In the genomic region with DNA sequence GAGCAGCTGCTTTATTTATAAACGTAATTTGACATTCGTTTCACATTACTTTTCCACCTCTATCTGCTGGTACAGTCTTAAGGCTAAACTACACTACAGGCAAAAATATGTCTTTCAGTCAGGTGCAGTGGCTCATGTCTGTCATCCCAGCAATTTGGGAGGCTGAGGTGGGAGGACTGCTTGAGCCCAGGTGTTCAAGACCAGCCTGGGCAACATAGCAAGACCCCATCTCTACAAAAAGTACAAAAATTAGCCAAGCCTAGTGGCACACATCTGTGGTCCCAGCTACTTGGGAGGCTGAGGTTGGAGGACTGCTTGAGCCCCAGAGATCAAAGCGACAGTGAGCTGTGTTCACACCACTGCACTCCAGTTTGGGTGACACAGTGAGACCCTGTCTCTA, we compare ENCODE assay signal across 5 cellular contexts. TPM values are rescaled to one million over a fixed set of nuclear protein-coding genes. Genes with fewer than 3 reads are reported as not detected.
DNase-seq lines count a peak whose midpoint lies in the region; ATAC-seq, FAIRE-seq and TF ChIP-seq lines count a peak whose summit lies in the region.
"Not testable (repeated sequence)": the region's sequence is repeated elsewhere in the genome, so short reads cannot be mapped to it uniquely, and the experiment has no call there.

No MANE protein-coding gene starts in this region.

- not testable (repeated sequence) for H4K20me1 ChIP-seq in K562 (replicated peaks; ENCODE audit: control insufficient read depth, insufficient read depth, low read length)

- CTCF ChIA-PET in HEK293 (lab: Yijun Ruan, JAX); K562 (lab: Yijun Ruan, JAX; ENCODE audit: low intra/inter-chr PET ratio): not testable (repeated sequence)

- H3K4me2 ChIP-seq in K562 (ENCODE audit: insufficient read depth, low read length), result not testable (repeated sequence)

- not testable (repeated sequence) for H3K9ac ChIP-seq in K562 (ENCODE audit: insufficient read depth in 1 of 2, low read depth in 2 of 2, low read length in 2 of 2)

- H3K79me2 ChIP-seq in K562 (ENCODE audit: control insufficient read depth, insufficient read depth, low read length), result not testable (repeated sequence)

- WGBS in K562 (ENCODE audit: insufficient coverage, low coverage, missing lambda C conversion rate), result 92% methylated on average over 3 of the region's 3 CpGs
- WGBS in spleen, 5 donors, result 91 to 95% (median 92%) methylated on average over 3 of the region's 3 CpGs

- H3K9me3 Mint-ChIP-seq in activated T-cell treated with anti-CD3 and anti-CD28 coated beads, Interleukin-2, amount 50 U/mL, for 24 hours, result not testable (repeated sequence)

- TF ChIP-seq POLR2A in K562 (conservative IDR thresholded peaks at IDR 0.05); spleen (IDR thresholded peaks at IDR 0.05): not testable (repeated sequence)

- ATAC-seq in K562, result not testable (repeated sequence)

- not testable (repeated sequence) for H3K4me3 ChIP-seq in HEK293 (ENCODE audit: low read depth, low read length); K562; spleen

- not testable (repeated sequence) for H3K4me3 Mint-ChIP-seq in activated T-cell treated with anti-CD3 and anti-CD28 coated beads, Interleukin-2, amount 50 U/mL, for 24 hours

- H3K9me1 ChIP-seq in K562 (ENCODE audit: control insufficient read depth, insufficient read depth, low read length), result not testable (repeated sequence)

- POLR2A ChIA-PET in HEK293 (lab: Yijun Ruan, JAX), result interaction anchor here (1.5 kb wide), 1 partner anchor 11 kb away, joined by 3 read pairs; no protein-coding TSS in a partner anchor
- POLR2A ChIA-PET in K562 (lab: Yijun Ruan, JAX), result not testable (repeated sequence)

- H3K27me3 ChIP-seq in K562 (ENCODE audit: control insufficient read depth in 2 of 2, insufficient read depth in 2 of 2, low read length in 2 of 2); spleen (replicated peaks in 1 of 7): not testable (repeated sequence)

- H3K36me3 Mint-ChIP-seq in activated T-cell treated with anti-CD3 and anti-CD28 coated beads, Interleukin-2, amount 50 U/mL, for 24 hours (ENCODE audit: low read depth), result peaks cover 96% of the 10 kb centered on the region

- intact Hi-C loops in K562 (cut with micrococcal nuclease); spleen (cut with DNase I; ENCODE audit: low total_unique reads): not testable (repeated sequence)

- H3K4me1 ChIP-seq in HEK293 (ENCODE audit: control insufficient read depth, insufficient read depth, low read length); K562 (replicated peaks in 1 of 2; ENCODE audit: control insufficient read depth in 2 of 2, insufficient read depth in 2 of 2, low read length in 2 of 2); spleen: not testable (repeated sequence)

- BruUV-seq in K562 (replicated peaks; lab: Mats Ljungman, UMichigan), result not testable (repeated sequence)

- H3K27ac ChIP-seq in HEK293 (ENCODE audit: extremely low read depth, low read depth, low read length); K562 (ENCODE audit: extremely low read depth, low read depth, low read length); spleen: not testable (repeated sequence)

- TF ChIP-seq RAD21 in K562 (CRISPR knock-in tag; conservative IDR thresholded peaks at IDR 0.05 in 1 of 2, IDR thresholded peaks at IDR 0.05 in 1 of 2), result not testable (repeated sequence)

- not testable (repeated sequence) for H3K9me3 ChIP-seq in HEK293 (ENCODE audit: control insufficient read depth, insufficient read depth, low read depth, low read length); K562 (replicated peaks; ENCODE audit: control insufficient read depth, insufficient read depth, low read depth, low read length); spleen

- H3K36me3 ChIP-seq in HEK293 (ENCODE audit: control insufficient read depth in 2 of 2, insufficient read depth in 1 of 2, low read length in 2 of 2) (peaks cover 68 to 93% of the 10 kb centered on the region in 2 experiments), K562 (ENCODE audit: control insufficient read depth, insufficient read depth, low read length) (peaks cover 99% of the 10 kb centered on the region), spleen (peaks cover 2 to 100% (median 100%) of the 10 kb centered on the region in 6 donors)

- H3K27ac Mint-ChIP-seq in activated T-cell treated with anti-CD3 and anti-CD28 coated beads, Interleukin-2, amount 50 U/mL, for 24 hours, result not testable (repeated sequence)

- in situ Hi-C loops in K562 (cut with MboI), result not testable (repeated sequence)

- peak; percentile 14 for DNase-seq in activated T-cell treated with anti-CD3 and anti-CD28 coated beads, Interleukin-2, amount 50 U/mL, for 24 hours
- DNase-seq in K562 (ENCODE audit: extremely low read depth in 1 of 4, low spot score in 3 of 4), result not testable (repeated sequence)
- peak; percentile 55 for DNase-seq in mesenteric fat pad (ENCODE audit: low spot score)
- peak; percentile 24 for DNase-seq in spleen

- not testable (repeated sequence) for TF ChIP-seq EP300 in K562 (IDR thresholded peaks at IDR 0.05; ENCODE audit: low read length)

- FAIRE-seq in K562 (lab: Jason Lieb, UNC), result not testable (repeated sequence)

- not testable (repeated sequence) for H3K27me3 Mint-ChIP-seq in activated T-cell treated with anti-CD3 and anti-CD28 coated beads, Interleukin-2, amount 50 U/mL, for 24 hours

- not testable (repeated sequence) for TF ChIP-seq CTCF in HEK293 (tag by site-specific recombination; IDR thresholded peaks at IDR 0.05); K562 (IDR thresholded peaks at IDR 0.05 in 2 of 3, conservative IDR thresholded peaks at IDR 0.05 in 1 of 3; ENCODE audit: insufficient read depth in 2 of 3, low read depth in 1 of 3, low read length in 3 of 3); spleen (IDR thresholded peaks at IDR 0.05 in 8 of 11, conservative IDR thresholded peaks at IDR 0.05 in 3 of 11)

- not testable (repeated sequence) for H3K4me1 Mint-ChIP-seq in activated T-cell treated with anti-CD3 and anti-CD28 coated beads, Interleukin-2, amount 50 U/mL, for 24 hours (ENCODE audit: low read depth)

- not testable (repeated sequence) for H2AFZ ChIP-seq in K562 (ENCODE audit: low read depth, low read length)

TF ChIP-seq in HEK293, 187 proteins besides CTCF, POLR2A, EP300 and RAD21:
- TF ChIP-seq ZNF121 (tag by site-specific recombination; IDR thresholded peaks at IDR 0.05), result peak; percentile 30; the same call in 1 of the 2 replicates
TF ChIP-seq in HEK293: peak in this region for 1; not testable (repeated sequence) for 186.

TF ChIP-seq in K562, 482 proteins besides CTCF, POLR2A, EP300 and RAD21:
- peak; percentile 81 for TF ChIP-seq ZNF121 (CRISPR knock-in tag; conservative IDR thresholded peaks at IDR 0.05)

RNA-seq across cellular contexts. Expression of gene GUSB, which starts 17.3 kb away (rescaled TPM):
- 200 and 412 TPM in 2 replicates for total RNA-seq in K562 (2011; cell fraction: chromatin; rRNA removed; ENCODE audit: low replicate concordance)
- total RNA-seq in K562 (2011; cell fraction: nucleolus; rRNA removed), result 373 and 423 TPM in 2 replicates
- total RNA-seq in K562 (2011; cell fraction: nucleoplasm; rRNA removed), result 234 and 282 TPM in 2 replicates
- total RNA-seq in K562 (2014; rRNA removed), result 50.2 and 52.1 TPM in 2 replicates
- total RNA-seq in K562 (2014; rRNA removed; fragmentation: Illumina TruSeq; extraction: Trizol), result 42.0 and 45.8 TPM in 2 replicates
- total RNA-seq in K562 (2015; rRNA removed; fragmentation: Illumina TruSeq; extraction: Trizol), result 57.6 and 60.1 TPM in 2 replicates
- total RNA-seq in K562 (2021), result 89.4 and 101 TPM in 2 replicates
- polyA plus RNA-seq in K562 (2011; rRNA removed), result 71.2 and 76.6 TPM in 2 replicates
- 69.7 and 117 TPM in 2 replicates for polyA plus RNA-seq in K562 (2011; cell fraction: cytosol; rRNA removed)
- polyA plus RNA-seq in K562 (2011; cell fraction: nucleus; rRNA removed), result 294 and 516 TPM in 2 replicates
- 88.4 and 131 TPM in 2 replicates for polyA plus RNA-seq in K562 (2012)
- 79.5 and 81.8 TPM in 2 replicates for polyA plus RNA-seq in K562 (2014; fragmentation: Illumina TruSeq; extraction: Trizol)
- 10 to 100 TPM; 22.7 to 24.2 TPM for polyA plus RNA-seq in K562 (2014; fragmentation: Nextera tagmentation; extraction: Ambion mirVana)
- polyA plus RNA-seq in K562 (2014; rRNA removed), result 80.9 and 102 TPM in 2 replicates
- polyA minus RNA-seq in K562 (2011; rRNA and poly(A)+ RNA removed), result 50.9 and 87.7 TPM in 2 replicates
- 43.3 and 54.1 TPM in 2 replicates for polyA minus RNA-seq in K562 (2011; cell fraction: cytosol; rRNA and poly(A)+ RNA removed)
- 41.5 and 59.5 TPM in 2 replicates for polyA minus RNA-seq in K562 (2011; cell fraction: nucleus; rRNA and poly(A)+ RNA removed)
- 35.7 TPM for total RNA-seq in mesenteric fat pad
- 10 to 100 TPM; 46.1 to 93.0 (median 62.8) TPM for total RNA-seq in spleen
- 10 to 100 TPM; 41.4 to 79.4 (median 60.8) TPM for polyA plus RNA-seq in spleen
